In genomic region chr9:71822935-71823334, GRCh38 we compare ENCODE assay signal across 16 cellular contexts.
"Had no signal": no experiment of that assay in that cellular context is flagged by ENCODE, and none has a peak within 500 bp of the region (broad histone marks: within the 10 kb centered on the region; RNA-seq: fewer than 3 reads in every experiment).

No MANE protein-coding gene starts in this region.

- DNase-seq: activated CD4-positive, alpha-beta T cell treated with anti-CD3 and anti-CD28 coated beads, Interleukin-2, amount 50 U/mL, for 1 hour; activated CD8-positive, alpha-beta memory T cell treated with anti-CD3 and anti-CD28 coated beads for 24 hours; activated effector memory CD4-positive, alpha-beta T cell treated with Interleukin-2 at 50 U/mL for 16 hours; amygdala; effector CD8-positive, alpha-beta T cell; foreskin melanocyte; heart right ventricle; stimulated activated CD4-positive, alpha-beta T cell treated with anti-CD3 and anti-CD28 coated beads, Interleukin-4, amount 100 ng/mL, for 24 hours; stimulated activated naive CD4-positive, alpha-beta T cell; substantia nigra; transverse colon had no signal

- H3K4me1 ChIP-seq: heart right ventricle, transverse colon had no signal

- H3K4me3 Mint-ChIP-seq: brain; natural killer cell treated with Interleukin-12 subunit alpha and Interleukin-12 subunit beta and Interleukin-15 and Interleukin-18, amount 100 ng/mL, for 72 hours had no signal

- H3K9me3 ChIP-seq: heart right ventricle, transverse colon had no signal

- H3K27ac ChIP-seq: heart right ventricle, transverse colon had no signal

- H3K27me3 Mint-ChIP-seq: natural killer cell treated with Interleukin-12 subunit alpha and Interleukin-12 subunit beta and Interleukin-15 and Interleukin-18, amount 100 ng/mL, for 72 hours had no signal

- H3K36me3 ChIP-seq: heart right ventricle, transverse colon had no signal

- H3K27ac Mint-ChIP-seq: natural killer cell treated with Interleukin-12 subunit alpha and Interleukin-12 subunit beta and Interleukin-15 and Interleukin-18, amount 100 ng/mL, for 72 hours had no signal

- H3K27me3 ChIP-seq: heart right ventricle, transverse colon had no signal

- H3K4me1 Mint-ChIP-seq: brain had no signal

- ATAC-seq: activated CD4-positive, CD25-positive, alpha-beta regulatory T cell treated with anti-CD3 and anti-CD28 coated beads, Interleukin-2, amount 50 U/mL, for 24 hours; heart right ventricle; left lobe of liver; natural killer cell treated with Interleukin-12 subunit alpha and Interleukin-12 subunit beta and Interleukin-15 and Interleukin-18, amount 100 ng/mL, for 72 hours had no signal

- H3K4me3 ChIP-seq: heart right ventricle, transverse colon had no signal

- H3K9me3 Mint-ChIP-seq: activated naive CD4-positive, alpha-beta T cell treated with anti-CD3 and anti-CD28 coated beads, Interleukin-2, amount 50 U/mL, for 72 hours; brain; natural killer cell treated with Interleukin-12 subunit alpha and Interleukin-12 subunit beta and Interleukin-15 and Interleukin-18, amount 100 ng/mL, for 72 hours had no signal

- H3K36me3 Mint-ChIP-seq: activated naive CD4-positive, alpha-beta T cell treated with anti-CD3 and anti-CD28 coated beads, Interleukin-2, amount 50 U/mL, for 72 hours; brain; natural killer cell treated with Interleukin-12 subunit alpha and Interleukin-12 subunit beta and Interleukin-15 and Interleukin-18, amount 100 ng/mL, for 72 hours had no signal
